In genomic region chr16:58494981-58495860, GRCh38 we compare ENCODE assay signal across 1 cellular context.
TF ChIP-seq lines count a peak whose summit lies in the region.

No MANE protein-coding gene starts in this region.

TF ChIP-seq in HepG2, 621 proteins besides CTCF, POLR2A, EP300 and RAD21 (continued from another document and continues in another):
- TF ChIP-seq ZNF180 (CRISPR knock-in tag; IDR thresholded peaks at IDR 0.05; ENCODE audit: borderline replicate concordance, low read depth) = no peak
- TF ChIP-seq, protein P1, sequence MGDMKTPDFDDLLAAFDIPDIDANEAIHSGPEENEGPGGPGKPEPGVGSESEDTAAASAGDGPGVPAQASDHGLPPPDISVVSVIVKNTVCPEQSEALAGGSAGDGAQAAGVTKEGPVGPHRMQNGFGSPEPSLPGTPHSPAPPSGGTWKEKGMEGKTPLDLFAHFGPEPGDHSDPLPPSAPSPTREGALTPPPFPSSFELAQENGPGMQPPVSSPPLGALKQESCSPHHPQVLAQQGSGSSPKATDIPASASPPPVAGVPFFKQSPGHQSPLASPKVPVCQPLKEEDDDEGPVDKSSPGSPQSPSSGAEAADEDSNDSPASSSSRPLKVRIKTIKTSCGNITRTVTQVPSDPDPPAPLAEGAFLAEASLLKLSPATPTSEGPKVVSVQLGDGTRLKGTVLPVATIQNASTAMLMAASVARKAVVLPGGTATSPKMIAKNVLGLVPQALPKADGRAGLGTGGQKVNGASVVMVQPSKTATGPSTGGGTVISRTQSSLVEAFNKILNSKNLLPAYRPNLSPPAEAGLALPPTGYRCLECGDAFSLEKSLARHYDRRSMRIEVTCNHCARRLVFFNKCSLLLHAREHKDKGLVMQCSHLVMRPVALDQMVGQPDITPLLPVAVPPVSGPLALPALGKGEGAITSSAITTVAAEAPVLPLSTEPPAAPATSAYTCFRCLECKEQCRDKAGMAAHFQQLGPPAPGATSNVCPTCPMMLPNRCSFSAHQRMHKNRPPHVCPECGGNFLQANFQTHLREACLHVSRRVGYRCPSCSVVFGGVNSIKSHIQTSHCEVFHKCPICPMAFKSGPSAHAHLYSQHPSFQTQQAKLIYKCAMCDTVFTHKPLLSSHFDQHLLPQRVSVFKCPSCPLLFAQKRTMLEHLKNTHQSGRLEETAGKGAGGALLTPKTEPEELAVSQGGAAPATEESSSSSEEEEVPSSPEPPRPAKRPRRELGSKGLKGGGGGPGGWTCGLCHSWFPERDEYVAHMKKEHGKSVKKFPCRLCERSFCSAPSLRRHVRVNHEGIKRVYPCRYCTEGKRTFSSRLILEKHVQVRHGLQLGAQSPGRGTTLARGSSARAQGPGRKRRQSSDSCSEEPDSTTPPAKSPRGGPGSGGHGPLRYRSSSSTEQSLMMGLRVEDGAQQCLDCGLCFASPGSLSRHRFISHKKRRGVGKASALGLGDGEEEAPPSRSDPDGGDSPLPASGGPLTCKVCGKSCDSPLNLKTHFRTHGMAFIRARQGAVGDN (CRISPR knock-in tag; IDR thresholded peaks at IDR 0.05) = no peak
- TF ChIP-seq RFXANK (CRISPR knock-in tag; IDR thresholded peaks at IDR 0.05) = peak; percentile 86; the same call in 1 of the 2 replicates
- TF ChIP-seq, protein P2, sequence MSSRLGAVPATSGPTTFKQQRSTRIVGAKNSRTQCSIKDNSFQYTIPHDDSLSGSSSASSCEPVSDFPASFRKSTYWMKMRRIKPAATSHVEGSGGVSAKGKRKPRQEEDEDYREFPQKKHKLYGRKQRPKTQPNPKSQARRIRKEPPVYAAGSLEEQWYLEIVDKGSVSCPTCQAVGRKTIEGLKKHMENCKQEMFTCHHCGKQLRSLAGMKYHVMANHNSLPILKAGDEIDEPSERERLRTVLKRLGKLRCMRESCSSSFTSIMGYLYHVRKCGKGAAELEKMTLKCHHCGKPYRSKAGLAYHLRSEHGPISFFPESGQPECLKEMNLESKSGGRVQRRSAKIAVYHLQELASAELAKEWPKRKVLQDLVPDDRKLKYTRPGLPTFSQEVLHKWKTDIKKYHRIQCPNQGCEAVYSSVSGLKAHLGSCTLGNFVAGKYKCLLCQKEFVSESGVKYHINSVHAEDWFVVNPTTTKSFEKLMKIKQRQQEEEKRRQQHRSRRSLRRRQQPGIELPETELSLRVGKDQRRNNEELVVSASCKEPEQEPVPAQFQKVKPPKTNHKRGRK (CRISPR knock-in tag; IDR thresholded peaks at IDR 0.05) = no peak
- TF ChIP-seq MYNN (CRISPR knock-in tag; IDR thresholded peaks at IDR 0.05; ENCODE audit: low read depth) = peak; percentile 96
- no peak for TF ChIP-seq JDP2 (CRISPR knock-in tag; IDR thresholded peaks at IDR 0.05; ENCODE audit: borderline replicate concordance)
- TF ChIP-seq ZNF432 (CRISPR knock-in tag; IDR thresholded peaks at IDR 0.05; ENCODE audit: borderline replicate concordance) = no peak
- no peak for TF ChIP-seq ZNF547 (CRISPR knock-in tag; IDR thresholded peaks at IDR 0.05)
- TF ChIP-seq FOXK2 (IDR thresholded peaks at IDR 0.05) = peak; percentile 57; the same call in 1 of the 2 replicates
- no peak for TF ChIP-seq IKZF5 (CRISPR knock-in tag; IDR thresholded peaks at IDR 0.05)
- TF ChIP-seq FOSL2 (CRISPR knock-in tag; IDR thresholded peaks at IDR 0.05) = peak; percentile 41
- no peak for TF ChIP-seq CREBL2 (CRISPR knock-in tag; IDR thresholded peaks at IDR 0.05; ENCODE audit: borderline replicate concordance)
- TF ChIP-seq ZBTB14 (CRISPR knock-in tag; IDR thresholded peaks at IDR 0.05) = no peak
- TF ChIP-seq FOSL1 (CRISPR knock-in tag; IDR thresholded peaks at IDR 0.05; ENCODE audit: borderline replicate concordance) = no peak
- TF ChIP-seq JARID2 (CRISPR knock-in tag; IDR thresholded peaks at IDR 0.05; ENCODE audit: insufficient replicate concordance) = no peak
- no peak for TF ChIP-seq MLX (CRISPR knock-in tag; IDR thresholded peaks at IDR 0.05)
- no peak for TF ChIP-seq ZNF766 (CRISPR knock-in tag; IDR thresholded peaks at IDR 0.05; ENCODE audit: borderline replicate concordance)
- TF ChIP-seq ZFY (CRISPR knock-in tag; IDR thresholded peaks at IDR 0.05) = no peak
- TF ChIP-seq ZC3H13 (CRISPR knock-in tag; IDR thresholded peaks at IDR 0.05) = no peak
- no peak for TF ChIP-seq MXD3 (CRISPR knock-in tag; IDR thresholded peaks at IDR 0.05)
- TF ChIP-seq ZNF891 (CRISPR knock-in tag; IDR thresholded peaks at IDR 0.05) = no peak
- peak; percentile 45; the same call in 1 of the 2 replicates for TF ChIP-seq NFE2L2 (IDR thresholded peaks at IDR 0.05; ENCODE audit: low read length)
- TF ChIP-seq BORCS8-MEF2B (CRISPR knock-in tag; IDR thresholded peaks at IDR 0.05) = no peak
- no peak for TF ChIP-seq JUND (CRISPR knock-in tag; IDR thresholded peaks at IDR 0.05)
- no peak for TF ChIP-seq TBL1XR1 (IDR thresholded peaks at IDR 0.05; ENCODE audit: borderline replicate concordance, low read length, partially characterized antibody)
- TF ChIP-seq YY1 (IDR thresholded peaks at IDR 0.05; ENCODE audit: insufficient read depth, insufficient replicate concordance, low read depth, low read length) = no peak
- no peak for TF ChIP-seq ZNF746 (CRISPR knock-in tag; IDR thresholded peaks at IDR 0.05)
- 0 out of 2 replicates have a peak, but pooled peaks have one; percentile 12 for TF ChIP-seq ZFP91 (CRISPR knock-in tag; IDR thresholded peaks at IDR 0.05; ENCODE audit: borderline replicate concordance)
- TF ChIP-seq RNF2 (conservative IDR thresholded peaks at IDR 0.05; ENCODE audit: low read depth) = 0 out of 2 replicates have a peak, but pooled peaks have one; percentile 29
- TF ChIP-seq ZNF232 (CRISPR knock-in tag; IDR thresholded peaks at IDR 0.05; ENCODE audit: borderline replicate concordance) = no peak
- TF ChIP-seq MBD4 (IDR thresholded peaks at IDR 0.05; ENCODE audit: borderline replicate concordance, low read length) = no peak
- TF ChIP-seq, protein P3, sequence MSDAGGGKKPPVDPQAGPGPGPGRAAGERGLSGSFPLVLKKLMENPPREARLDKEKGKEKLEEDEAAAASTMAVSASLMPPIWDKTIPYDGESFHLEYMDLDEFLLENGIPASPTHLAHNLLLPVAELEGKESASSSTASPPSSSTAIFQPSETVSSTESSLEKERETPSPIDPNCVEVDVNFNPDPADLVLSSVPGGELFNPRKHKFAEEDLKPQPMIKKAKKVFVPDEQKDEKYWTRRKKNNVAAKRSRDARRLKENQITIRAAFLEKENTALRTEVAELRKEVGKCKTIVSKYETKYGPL (CRISPR knock-in tag; IDR thresholded peaks at IDR 0.05) = no peak
- TF ChIP-seq FOXA3 (CRISPR knock-in tag; IDR thresholded peaks at IDR 0.05) = 0 out of 2 replicates have a peak, but pooled peaks have one; percentile 6
- no peak for TF ChIP-seq PRDM10 (CRISPR knock-in tag; IDR thresholded peaks at IDR 0.05; ENCODE audit: low read depth)
- no peak for TF ChIP-seq DPF2 (CRISPR knock-in tag; IDR thresholded peaks at IDR 0.05; ENCODE audit: borderline replicate concordance, low read depth)
- no peak for TF ChIP-seq ETV5 (CRISPR knock-in tag; IDR thresholded peaks at IDR 0.05; ENCODE audit: borderline replicate concordance)
- TF ChIP-seq THAP7 (CRISPR knock-in tag; IDR thresholded peaks at IDR 0.05) = no peak
- no peak for TF ChIP-seq ZNF138 (CRISPR knock-in tag; IDR thresholded peaks at IDR 0.05; ENCODE audit: low read depth)
- TF ChIP-seq, protein P4, sequence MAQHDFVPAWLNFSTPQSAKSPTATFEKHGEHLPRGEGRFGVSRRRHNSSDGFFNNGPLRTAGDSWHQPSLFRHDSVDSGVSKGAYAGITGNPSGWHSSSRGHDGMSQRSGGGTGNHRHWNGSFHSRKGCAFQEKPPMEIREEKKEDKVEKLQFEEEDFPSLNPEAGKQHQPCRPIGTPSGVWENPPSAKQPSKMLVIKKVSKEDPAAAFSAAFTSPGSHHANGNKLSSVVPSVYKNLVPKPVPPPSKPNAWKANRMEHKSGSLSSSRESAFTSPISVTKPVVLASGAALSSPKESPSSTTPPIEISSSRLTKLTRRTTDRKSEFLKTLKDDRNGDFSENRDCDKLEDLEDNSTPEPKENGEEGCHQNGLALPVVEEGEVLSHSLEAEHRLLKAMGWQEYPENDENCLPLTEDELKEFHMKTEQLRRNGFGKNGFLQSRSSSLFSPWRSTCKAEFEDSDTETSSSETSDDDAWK (CRISPR knock-in tag; IDR thresholded peaks at IDR 0.05) = no peak
- TF ChIP-seq CENPBD1 (CRISPR knock-in tag; IDR thresholded peaks at IDR 0.05; ENCODE audit: borderline replicate concordance, low read depth) = no peak
